ENCODE assay signal across 8 cellular contexts in genomic region chr2:32264422-32265149, GRCh38. TPM values are rescaled to one million over a fixed set of nuclear protein-coding genes. Genes with fewer than 3 reads are reported as not detected.
DNase-seq lines count a peak whose midpoint lies in the region; ATAC-seq and TF ChIP-seq lines count a peak whose summit lies in the region.

TSS of gene NLRC4 (minus strand) at chr2:32264886. CDS start at chr2:32256775, 8,111 bp downstream.

- TF ChIP-seq CTCF in MM.1S (IDR thresholded peaks at IDR 0.05; ENCODE audit: low read length) (no peak), heart left ventricle (IDR thresholded peaks at IDR 0.05) (no peak), ovary (IDR thresholded peaks at IDR 0.05) (no peak)

- H3K4me1 ChIP-seq in MM.1S (ENCODE audit: low read length) (peaks cover 3% of the 10 kb centered on the region; the same call in 1 of the 2 replicates), heart left ventricle (peaks cover 0 to 22% (median 5%) of the 10 kb centered on the region in 12 donors), ovary (ENCODE audit: insufficient read depth) (no peaks in the 10 kb centered on the region)

- WGBS in heart left ventricle, 4 donors: 74 to 77% (median 75%) methylated on average over 7 of the region's 7 CpGs
- 72 to 82% (median 80%) methylated on average over 7 of the region's 7 CpGs for WGBS in ovary, 3 donors

- H3K9ac ChIP-seq in MM.1S (ENCODE audit: low read length): peak within 1 kb of the TSS; percentile 18; the same call in 1 of the 2 replicates

- TF ChIP-seq EP300 in ovary (IDR thresholded peaks at IDR 0.05): no peak

- no peaks in the 10 kb centered on the region for H3K9me2 ChIP-seq in MM.1S (replicated peaks; ENCODE audit: insufficient read depth, low read length)

- peak; percentile 77 for ATAC-seq in GM18499 (IDR thresholded peaks at IDR 0.05; ENCODE audit: insufficient read depth, unreplicated experiment)
- ATAC-seq in GM21717 (IDR thresholded peaks at IDR 0.05; ENCODE audit: unreplicated experiment): peak; percentile 94
- ATAC-seq in heart left ventricle: peak; percentile 41 to 78 (median 58)

- H3F3A ChIP-seq in MM.1S (ENCODE audit: insufficient read depth, low read length): no peaks in the 10 kb centered on the region

- H3K9me3 ChIP-seq in MM.1S (replicated peaks; ENCODE audit: insufficient read depth, low read length) (no peaks in the 10 kb centered on the region), heart left ventricle (no peaks in the 10 kb centered on the region), ovary (no peaks in the 10 kb centered on the region)

- H3K36me3 ChIP-seq in MM.1S (replicated peaks; ENCODE audit: insufficient read depth, low read length): no peaks in the 10 kb centered on the region
- no peaks in the 10 kb centered on the region for H3K36me3 ChIP-seq in heart left ventricle
- no peaks in the 10 kb centered on the region for H3K36me3 ChIP-seq in ovary

- intact Hi-C loops in heart left ventricle (cut with DNase I): no loop called here
- intact Hi-C loops in ovary (cut with DNase I): no loop called here

- no peaks in the 10 kb centered on the region for H4K20me1 ChIP-seq in MM.1S (ENCODE audit: insufficient read depth, low read length)

- H2AFZ ChIP-seq in MM.1S (ENCODE audit: low read length): peak within 1 kb of the TSS; percentile 91

- peak within 1 kb of the TSS; percentile 46 for H3K4me2 ChIP-seq in MM.1S (ENCODE audit: low read depth, low read length)

- H3K4me3 ChIP-seq in MM.1S (ENCODE audit: low read length) (peak within 1 kb of the TSS; percentile 41; the same call in 1 of the 2 replicates), heart left ventricle (peak within 1 kb of the TSS in 4 of 12 donors; percentile 8 to 53 (median 13)), ovary (no peak within 1 kb of the TSS)

- H3K79me2 ChIP-seq in MM.1S (ENCODE audit: low read length): no peaks in the 10 kb centered on the region

- H3K27me3 ChIP-seq in MM.1S (replicated peaks; ENCODE audit: insufficient read depth, low read length): no peaks in the 10 kb centered on the region
- H3K27me3 ChIP-seq in heart left ventricle: no peaks in the 10 kb centered on the region
- no peaks in the 10 kb centered on the region for H3K27me3 ChIP-seq in ovary

- DNase-seq in MM.1S (peak; percentile 56), heart left ventricle (no peak), DMS 273 (lab: John Stamatoyannopoulos, UW; ENCODE audit: unreplicated experiment) (no peak), NCI-H2171 (lab: John Stamatoyannopoulos, UW) (no peak), HuH-7 (ENCODE audit: low spot score) (no peak), ovary (no peak)

- TF ChIP-seq POLR2A in heart left ventricle (IDR thresholded peaks at IDR 0.05) (no peak), ovary (IDR thresholded peaks at IDR 0.05) (no peak)

- H3K27ac ChIP-seq in MM.1S (ENCODE audit: low read length) (peak within 1 kb of the TSS; percentile 30; the same call in 1 of the 2 replicates), heart left ventricle (peak within 1 kb of the TSS in 11 of 12 donors; percentile 5 to 94 (median 58)), ovary (no peak within 1 kb of the TSS)

RNA-seq across cellular contexts. Expression of gene NLRC4, which starts in this region (rescaled TPM):
- 1 to 10 TPM in 4 of 9 donors, under 1 TPM in 5; 0.19 to 4.8 (median 0.67) TPM for total RNA-seq in heart left ventricle
- under 1 TPM; 0.19 to 0.44 TPM for polyA plus RNA-seq in heart left ventricle
- total RNA-seq in ovary: 1 to 10 TPM in 1 of 7 donors, under 1 TPM in 6; 0.15 to 1.7 (median 0.38) TPM
- polyA plus RNA-seq in ovary: 1 to 10 TPM in 1 of 2 donors, under 1 TPM in 1; 0.21 to 1.8 TPM

Comparison
In these comparisons a context has a peak if more than half of its experiments do, and no peak if none do; other contexts are left out.
1. H3K27ac ChIP-seq: peak in MM.1S (single experiment) and heart left ventricle (11 of 12); none in ovary (0 of 2).
2. Peak in every context shown above with its lines, with median percentiles within 50 percentile points of each other: ATAC-seq.